Comparison of ENCODE assay signal across 8 cellular contexts in genomic region chr20:63273635-63274380, GRCh38. TPM values are rescaled to one million over a fixed set of nuclear protein-coding genes. Genes with fewer than 3 reads are reported as not detected.
DNase-seq lines count a peak whose midpoint lies in the region; ATAC-seq and TF ChIP-seq lines count a peak whose summit lies in the region.

No MANE protein-coding gene starts in this region.

- H3K27me3 ChIP-seq in MG63: no peaks in the 10 kb centered on the region
- H3K27me3 ChIP-seq in colonic mucosa: no peaks in the 10 kb centered on the region
- H3K27me3 ChIP-seq in muscle layer of colon (ENCODE audit: control insufficient read depth in 1 of 2, insufficient read depth in 2 of 2, low read length in 2 of 2): peaks cover 0 to under 1% of the 10 kb centered on the region in 2 donors

- peak overlapping the region; percentile 86 for H3K4me3 ChIP-seq in MG63
- peak overlapping the region; percentile 92 for H3K4me3 ChIP-seq in colonic mucosa
- H3K4me3 ChIP-seq in muscle layer of colon (ENCODE audit: low read depth in 1 of 2, low read length in 2 of 2): peak overlapping the region; percentile 75 to 92

- no peak for ATAC-seq in GM19455 (IDR thresholded peaks at IDR 0.05; ENCODE audit: unreplicated experiment)

- no peak for TF ChIP-seq CTCF in colonic mucosa (IDR thresholded peaks at IDR 0.05)

- peak overlapping the region; percentile 49 to 93 for H3K9ac ChIP-seq in colonic mucosa (ENCODE audit: low read depth in 2 of 2, low read length in 2 of 2)
- H3K9ac ChIP-seq in muscle layer of colon (ENCODE audit: low read length): peak overlapping the region; percentile 68

- no peaks in the 10 kb centered on the region for H3K9me3 ChIP-seq in MG63
- no peaks in the 10 kb centered on the region for H3K9me3 ChIP-seq in colonic mucosa
- H3K9me3 ChIP-seq in muscle layer of colon (ENCODE audit: low read length): no peaks in the 10 kb centered on the region

- peaks cover 9% of the 10 kb centered on the region for H3K4me1 ChIP-seq in colonic mucosa
- peaks cover 21% of the 10 kb centered on the region for H3K4me1 ChIP-seq in muscle layer of colon (ENCODE audit: insufficient read depth, low read length)

- DNase-seq in Caki2 (ENCODE audit: low read depth) (peak; percentile 71), MG63 (peak; percentile 53), colonic mucosa (peak; percentile 22), NCI-H1105 (lab: John Stamatoyannopoulos, UW) (no peak), NCI-H128 (lab: John Stamatoyannopoulos, UW; ENCODE audit: unreplicated experiment) (no peak)
- no peak for DNase-seq in stimulated activated CD4-positive, alpha-beta T cell treated with anti-CD3 and anti-CD28 coated beads, Interleukin-4, amount 100 ng/mL, for 24 hours

- peaks cover 48% of the 10 kb centered on the region for H3K36me3 ChIP-seq in MG63
- peaks cover 5% of the 10 kb centered on the region for H3K36me3 ChIP-seq in colonic mucosa
- peaks cover 18% of the 10 kb centered on the region for H3K36me3 ChIP-seq in muscle layer of colon (ENCODE audit: insufficient read depth, low read length)

- in situ Hi-C loops in Caki2 (cut with HindIII; ENCODE audit: low pct_unique_long_range_greater_than_20kb, low sequenced_read_pairs): no loop called here

- intact Hi-C loops in colonic mucosa (cut with DNase I): no loop called here

- H3K27ac ChIP-seq in colonic mucosa (no peak overlapping the region), muscle layer of colon (ENCODE audit: low read depth, low read length) (no peak overlapping the region)

RNA-seq across cellular contexts. Expression of gene ARFGAP1, which starts 1.2 kb away (rescaled TPM):
- 139 and 172 TPM in 2 replicates for total RNA-seq in Caki2 (2014; rRNA removed; shearing (Covaris generic); ENCODE audit: low replicate concordance)
- 67.2 and 83.8 TPM in 2 replicates for total RNA-seq in MG63 (2014; rRNA removed; shearing (Covaris generic); ENCODE audit: low replicate concordance)
- total RNA-seq in colonic mucosa: 100 to 1,000 TPM in 1 of 2 donors, 10 to 100 TPM in 1; 66.9 to 109 TPM

RNA-seq across cellular contexts. Expression of gene COL20A1, which starts 19.2 kb away (rescaled TPM):
- total RNA-seq in Caki2 (2014; rRNA removed; shearing (Covaris generic); ENCODE audit: low replicate concordance): 0.14 and 0.87 TPM in 2 replicates
- not detected in 2 replicates for total RNA-seq in MG63 (2014; rRNA removed; shearing (Covaris generic); ENCODE audit: low replicate concordance)
- total RNA-seq in colonic mucosa: not detected

RNA-seq across cellular contexts. Expression of gene NKAIN4, which starts 19.5 kb away (rescaled TPM):
- total RNA-seq in Caki2 (2014; rRNA removed; shearing (Covaris generic); ENCODE audit: low replicate concordance): 2.9 and 5.0 TPM in 2 replicates
- not detected in 2 replicates for total RNA-seq in MG63 (2014; rRNA removed; shearing (Covaris generic); ENCODE audit: low replicate concordance)
- under 1 TPM in 1 of 2 donors, not detected in 1; 0.29 TPM for total RNA-seq in colonic mucosa

RNA-seq across cellular contexts. Expression of gene BIRC7, which starts 38.1 kb away (rescaled TPM):
- total RNA-seq in Caki2 (2014; rRNA removed; shearing (Covaris generic); ENCODE audit: low replicate concordance): not detected in 2 replicates
- total RNA-seq in MG63 (2014; rRNA removed; shearing (Covaris generic); ENCODE audit: low replicate concordance): not detected in 2 replicates
- not detected for total RNA-seq in colonic mucosa

RNA-seq across cellular contexts. Expression of gene YTHDF1, which starts 57.9 kb away (rescaled TPM):
- 20.0 and 26.9 TPM in 2 replicates for total RNA-seq in Caki2 (2014; rRNA removed; shearing (Covaris generic); ENCODE audit: low replicate concordance)
- 17.0 and 19.8 TPM in 2 replicates for total RNA-seq in MG63 (2014; rRNA removed; shearing (Covaris generic); ENCODE audit: low replicate concordance)
- total RNA-seq in colonic mucosa: 10 to 100 TPM; 35.4 to 38.7 TPM

Comparison
In these comparisons a context has a peak if more than half of its experiments do, and no peak if none do; other contexts are left out.
1. DNase-seq: peak in Caki2 (single experiment), MG63 (single experiment) and colonic mucosa (single experiment); none in NCI-H1105 (single experiment), NCI-H128 (single experiment) and stimulated activated CD4-positive, alpha-beta T cell treated with anti-CD3 and anti-CD28 coated beads, Interleukin-4, amount 100 ng/mL, for 24 hours (single experiment).
2. Peak in every context shown above with its lines, with median percentiles within 50 percentile points of each other: H3K4me3 ChIP-seq.